9 cellular contexts compared by ENCODE assay signal in genomic region chr20:36154696-36155628, GRCh38. TPM values are rescaled to one million over a fixed set of nuclear protein-coding genes. Genes with fewer than 3 reads are reported as not detected.
DNase-seq lines count a peak whose midpoint lies in the region; ATAC-seq and TF ChIP-seq lines count a peak whose summit lies in the region.
"Had no signal": no experiment of that assay in that cellular context is flagged by ENCODE, and none has a peak within 500 bp of the region (broad histone marks: within the 10 kb centered on the region; RNA-seq: fewer than 3 reads in every experiment).

Gene EPB41L1, plus strand, starts transcription at chr20:36154740. Its CDS starts 19,038 bp downstream, at chr20:36173778.

- peak within 1 kb of the TSS; percentile 45 for H3K4me3 Mint-ChIP-seq in activated CD8-positive, alpha-beta T cell treated with anti-CD3 and anti-CD28 coated beads for 36 hours
- H3K4me3 Mint-ChIP-seq: activated naive CD8-positive, alpha-beta T cell treated with anti-CD3 and anti-CD28 coated beads, Interleukin-2, amount 10 ng/mL, durations not matched to agents 7 days and 5 days had no signal

- peak within 1 kb of the TSS; percentile 91 for H3K4me2 ChIP-seq in osteoblast (ENCODE audit: insufficient read depth, low read length)

- H3K36me3 ChIP-seq in osteoblast (ENCODE audit: insufficient read depth, low read length), result no peaks in the 10 kb centered on the region

- H3K9me3 Mint-ChIP-seq in activated CD8-positive, alpha-beta T cell treated with anti-CD3 and anti-CD28 coated beads for 36 hours, result no peaks in the 10 kb centered on the region
- H3K9me3 Mint-ChIP-seq: activated naive CD8-positive, alpha-beta T cell treated with anti-CD3 and anti-CD28 coated beads, Interleukin-2, amount 10 ng/mL, durations not matched to agents 7 days and 5 days had no signal

- peak within 1 kb of the TSS; percentile 85 for H3K4me3 ChIP-seq in osteoblast (ENCODE audit: insufficient read depth, low read length)

- peak within 1 kb of the TSS; percentile 82 for H2AFZ ChIP-seq in osteoblast (ENCODE audit: low read length)

- TF ChIP-seq CTCF in activated CD8-positive, alpha-beta T cell treated with anti-CD3 and anti-CD28 coated beads for 36 hours (IDR thresholded peaks at IDR 0.05), result no peak
- no peak for TF ChIP-seq CTCF in osteoblast (IDR thresholded peaks at IDR 0.05; ENCODE audit: extremely low read depth, low read depth, low read length)

- no peak within 1 kb of the TSS for H3K27ac ChIP-seq in osteoblast (ENCODE audit: low read depth, low read length)

- intact Hi-C loops in activated CD8-positive, alpha-beta T cell treated with anti-CD3 and anti-CD28 coated beads for 36 hours (cut with micrococcal nuclease), result no loop called here
- intact Hi-C loops in head of caudate nucleus (cut with DNase I), result loop anchor here (10.0 kb wide), 1 partner anchor 100 kb away; no protein-coding TSS in a partner anchor

- peaks cover 16% of the 10 kb centered on the region for H3K27me3 Mint-ChIP-seq in activated CD8-positive, alpha-beta T cell treated with anti-CD3 and anti-CD28 coated beads for 36 hours

- H3K27me3 ChIP-seq in osteoblast (ENCODE audit: insufficient read depth, low read length), result no peaks in the 10 kb centered on the region

- H3K4me1 Mint-ChIP-seq in activated CD8-positive, alpha-beta T cell treated with anti-CD3 and anti-CD28 coated beads for 36 hours (ENCODE audit: low read depth), result peaks cover 5% of the 10 kb centered on the region
- H3K4me1 Mint-ChIP-seq: activated naive CD8-positive, alpha-beta T cell treated with anti-CD3 and anti-CD28 coated beads, Interleukin-2, amount 10 ng/mL, durations not matched to agents 7 days and 5 days had no signal

- DNase-seq in NCI-H345 (lab: John Stamatoyannopoulos, UW), result peak; percentile 39
- no peak for DNase-seq in NCI-H345 treated with DMSO at 0.1 percent for 48 hours (lab: John Stamatoyannopoulos, UW; ENCODE audit: unreplicated experiment)
- peak; percentile 17 for DNase-seq in activated CD8-positive, alpha-beta T cell treated with anti-CD3 and anti-CD28 coated beads for 36 hours
- peak in 24 of 42 donors; percentile 19 to 67 (median 36) for DNase-seq in head of caudate nucleus
- peak; percentile 97 for DNase-seq in osteoblast (ENCODE audit: insufficient read length, low spot score, missing footprints)
- DNase-seq in erythroblast (lab: John Stamatoyannopoulos, UW), result no peak
- no peak for DNase-seq in RPMI8226
- DNase-seq: activated naive CD8-positive, alpha-beta T cell treated with anti-CD3 and anti-CD28 coated beads, Interleukin-2, amount 10 ng/mL, durations not matched to agents 7 days and 5 days had no signal

- peaks cover 36% of the 10 kb centered on the region for H4K20me1 ChIP-seq in osteoblast (ENCODE audit: insufficient read depth, low read length)

- H3K27ac Mint-ChIP-seq in activated CD8-positive, alpha-beta T cell treated with anti-CD3 and anti-CD28 coated beads for 36 hours, result no peak within 1 kb of the TSS
- H3K27ac Mint-ChIP-seq: activated naive CD8-positive, alpha-beta T cell treated with anti-CD3 and anti-CD28 coated beads, Interleukin-2, amount 10 ng/mL, durations not matched to agents 7 days and 5 days had no signal

- no peak for TF ChIP-seq POLR2A in erythroblast (IDR thresholded peaks at IDR 0.05; ENCODE audit: low read length)

- peaks cover 15% of the 10 kb centered on the region for H3K4me1 ChIP-seq in osteoblast (ENCODE audit: insufficient read depth, low read length)

- no peak for ATAC-seq in activated CD8-positive, alpha-beta T cell treated with anti-CD3 and anti-CD28 coated beads for 36 hours
- ATAC-seq in GM18519 (IDR thresholded peaks at IDR 0.05; ENCODE audit: low FRiP score, unreplicated experiment), result no peak

- H3K79me2 ChIP-seq in osteoblast (ENCODE audit: insufficient read depth, low read length), result peaks cover 16% of the 10 kb centered on the region

- H3K36me3 Mint-ChIP-seq in activated CD8-positive, alpha-beta T cell treated with anti-CD3 and anti-CD28 coated beads for 36 hours (ENCODE audit: low read depth), result no peaks in the 10 kb centered on the region
- H3K36me3 Mint-ChIP-seq: activated naive CD8-positive, alpha-beta T cell treated with anti-CD3 and anti-CD28 coated beads, Interleukin-2, amount 10 ng/mL, durations not matched to agents 7 days and 5 days had no signal

- H3K9me3 ChIP-seq in osteoblast (ENCODE audit: low read depth, low read length), result no peaks in the 10 kb centered on the region

- CTCF ChIA-PET in activated CD8-positive, alpha-beta T cell treated with anti-CD3 and anti-CD28 coated beads for 36 hours (lab: Charles Lee), result interaction anchor here (1.0 to 4.7 kb wide), 6 partner anchors 12 to 164 kb away, joined by 3 to 24 read pairs (median 9); no protein-coding TSS in a partner anchor

- POLR2A ChIA-PET in activated CD8-positive, alpha-beta T cell treated with anti-CD3 and anti-CD28 coated beads for 36 hours (lab: Charles Lee), result interaction anchor here (1.3 kb wide), 1 partner anchor 25 kb away, joined by 4 read pairs; no protein-coding TSS in a partner anchor

RNA-seq across cellular contexts. Expression of gene EPB41L1, which starts in this region (rescaled TPM):
- 1 to 10 TPM; 1.0 to 2.2 TPM for total RNA-seq in activated CD8-positive, alpha-beta T cell treated with anti-CD3 and anti-CD28 coated beads for 36 hours
- 26.8 and 32.4 TPM in 2 replicates for total RNA-seq in osteoblast

Comparison
In these comparisons a context has a peak if more than half of its experiments do, and no peak if none do; other contexts are left out.
1. DNase-seq: peak in NCI-H345 (single experiment), activated CD8-positive, alpha-beta T cell treated with anti-CD3 and anti-CD28 coated beads for 36 hours (single experiment), head of caudate nucleus (24 of 42) and osteoblast (single experiment); none in NCI-H345 treated with DMSO at 0.1 percent for 48 hours (single experiment), erythroblast (0 of 2) and RPMI8226 (single experiment).